In genomic region chr19:34416021-34416545, GRCh38 we compare ENCODE assay signal across 1 cellular context.
TF ChIP-seq lines count a peak whose summit lies in the region.

No MANE protein-coding gene starts in this region.

TF ChIP-seq in A549, 52 proteins besides CTCF, POLR2A, EP300 and RAD21 (continued from another document):
- TF ChIP-seq E2F6 (IDR thresholded peaks at IDR 0.05; ENCODE audit: borderline replicate concordance, low read depth) = no peak
- no peak for TF ChIP-seq KDM5A (IDR thresholded peaks at IDR 0.05)
- no peak for TF ChIP-seq CHD2 (IDR thresholded peaks at IDR 0.05; ENCODE audit: low read length, partially characterized antibody)
- no peak for TF ChIP-seq BHLHE40 (IDR thresholded peaks at IDR 0.05; ENCODE audit: low read depth, low read length)
- no peak for TF ChIP-seq RNF2 (IDR thresholded peaks at IDR 0.05; ENCODE audit: borderline replicate concordance, low read depth)
- no peak for TF ChIP-seq ESRRA (IDR thresholded peaks at IDR 0.05; ENCODE audit: borderline replicate concordance, low read length)
- TF ChIP-seq TP53 (CRISPR knock-in tag; IDR thresholded peaks at IDR 0.05) = no peak
